Comparison of ENCODE assay signal across 1 cellular context in genomic region chr4:70505152-70505748, GRCh38.
TF ChIP-seq lines count a peak whose summit lies in the region.

No MANE protein-coding gene starts in this region.

TF ChIP-seq in K562, 482 proteins besides CTCF, POLR2A, EP300 and RAD21 (continued from another document):
- TF ChIP-seq AFF1 (IDR thresholded peaks at IDR 0.05; ENCODE audit: low read depth in 1 of 2, partially characterized antibody in 2 of 2) (no peak), KLF16 (IDR thresholded peaks at IDR 0.05) (0 out of 2 replicates have a peak, but pooled peaks have one; percentile 12), CSDE1 (IDR thresholded peaks at IDR 0.05) (no peak), SRSF9 (IDR thresholded peaks at IDR 0.05; ENCODE audit: borderline replicate concordance, low read depth, low read length) (no peak), CBX3 (IDR thresholded peaks at IDR 0.05; ENCODE audit: borderline replicate concordance in 1 of 2, low read length in 2 of 2) (no peak), SAFB2 (IDR thresholded peaks at IDR 0.05; ENCODE audit: borderline replicate concordance, low read depth, low read length, severe bottlenecking) (no peak), ZNF830 (CRISPR knock-in tag; IDR thresholded peaks at IDR 0.05) (no peak), ZFP1 (CRISPR knock-in tag; IDR thresholded peaks at IDR 0.05) (no peak)
